In genomic region chr13:21164631-21165030, GRCh38 we compare ENCODE assay signal across 11 cellular contexts.
"Had no signal": no experiment of that assay in that cellular context is flagged by ENCODE, and none has a peak within 500 bp of the region (broad histone marks: within the 10 kb centered on the region; RNA-seq: fewer than 3 reads in every experiment).

No MANE protein-coding gene starts in this region.

- H3K4me3 ChIP-seq: hepatocyte, upper lobe of right lung had no signal

- FAIRE-seq: keratinocyte had no signal

- H3K36me3 ChIP-seq: upper lobe of right lung had no signal

- DNase-seq: activated CD4-positive, alpha-beta T cell treated with anti-CD3 and anti-CD28 coated beads, Interleukin-2, amount 10 ng/mL, durations not matched to agents 7 days and 5 days; activated CD8-positive, alpha-beta memory T cell treated with anti-CD3 and anti-CD28 coated beads for 24 hours; activated naive CD8-positive, alpha-beta T cell treated with anti-CD3 and anti-CD28 coated beads for 36 hours; effector memory CD4-positive, alpha-beta T cell; naive B cell; stimulated activated CD4-positive, alpha-beta T cell treated with anti-CD3 and anti-CD28 coated beads, Interleukin-1b, Interleukin-23, amount 100 ng/mL, for 48 hours; stimulated activated naive CD8-positive, alpha-beta T cell treated with anti-CD3 and anti-CD28 coated beads, Interleukin-15, amount 100 ng/mL, for 72 hours; upper lobe of right lung had no signal

- H3K27me3 ChIP-seq: hepatocyte, neutrophil, upper lobe of right lung had no signal
